In the genomic region with DNA sequence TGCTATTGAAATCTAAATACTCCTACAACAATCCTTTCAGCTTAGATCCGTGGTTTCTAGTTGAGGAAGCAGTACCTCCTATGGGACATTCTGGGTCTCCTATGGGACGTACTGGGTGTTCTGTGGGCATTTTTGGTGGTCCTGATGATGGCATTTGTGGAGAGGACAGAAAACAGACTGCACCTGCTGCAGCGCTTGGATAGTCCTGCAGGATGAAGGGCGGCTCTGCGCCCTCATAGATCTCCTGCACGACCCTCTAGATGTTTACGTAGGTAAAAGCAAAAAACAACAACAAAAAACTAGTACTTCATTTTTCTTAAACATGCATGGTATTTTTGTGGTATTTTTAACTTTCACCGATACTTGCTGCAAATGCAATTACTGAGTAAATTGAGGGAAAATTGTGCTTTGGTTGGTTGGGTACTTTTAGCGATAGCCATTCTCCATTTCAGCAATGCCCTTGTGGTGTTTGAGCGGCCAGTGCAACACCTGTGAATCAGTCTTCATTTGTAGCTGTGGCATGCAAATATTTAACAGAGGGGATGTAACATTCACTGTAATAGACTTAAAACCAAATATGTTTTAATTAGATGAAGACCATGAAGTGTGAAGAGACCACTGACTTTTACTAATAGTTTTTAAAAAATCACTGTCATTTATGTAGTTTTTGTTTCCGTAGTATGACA, we compare ENCODE assay signal across 29 cellular contexts.
DNase-seq lines count a peak whose midpoint lies in the region; ATAC-seq and TF ChIP-seq lines count a peak whose summit lies in the region.
"Had no signal": no experiment of that assay in that cellular context is flagged by ENCODE, and none has a peak within 500 bp of the region (broad histone marks: within the 10 kb centered on the region; RNA-seq: fewer than 3 reads in every experiment).

No MANE protein-coding gene starts in this region.

- no peaks in the 10 kb centered on the region for H3K36me3 Mint-ChIP-seq in T-cell
- H3K36me3 Mint-ChIP-seq: activated naive CD4-positive, alpha-beta T cell treated with anti-CD3 and anti-CD28 coated beads, Interleukin-2, amount 50 U/mL, for 72 hours had no signal

- DNase-seq in NCI-H526 (lab: John Stamatoyannopoulos, UW) = peak; percentile 76 to 78
- DNase-seq in astrocyte of the cerebellum (ENCODE audit: low read depth) = no peak
- DNase-seq in retinal pigment epithelial cell (ENCODE audit: low read depth) = no peak
- DNase-seq in T-cell = no peak
- DNase-seq in hippocampal formation (lab: John Stamatoyannopoulos, UW) = no peak
- DNase-seq: activated CD4-positive, alpha-beta memory T cell treated with anti-CD3 and anti-CD28 coated beads, Interleukin-2, amount 10 ng/mL, durations not matched to agents 7 days and 5 days; anterior cingulate cortex; C1 segment of cervical spinal cord; Caco-2; cortex of kidney; DND-41; effector memory CD8-positive, alpha-beta T cell; heart left ventricle; NCI-H146; NCI-H446 treated with DMSO at 0.1 percent for 48 hours; OCI-M1; sigmoid colon had no signal

- H3K4me2 ChIP-seq in BLaER1 = peak overlapping the region; percentile 72

- CTCF ChIA-PET in T-cell (lab: Charles Lee) = no interaction called here

- POLR2A ChIA-PET in T-cell (lab: Charles Lee) = no interaction called here

- H4K20me1 ChIP-seq in BLaER1 = no peaks in the 10 kb centered on the region

- no peak overlapping the region for H3K27ac Mint-ChIP-seq in T-cell
- H3K27ac Mint-ChIP-seq: activated CD4-positive, alpha-beta memory T cell treated with anti-CD3 and anti-CD28 coated beads, Interleukin-2, amount 10 ng/mL, durations not matched to agents 7 days and 5 days; activated naive CD4-positive, alpha-beta T cell treated with anti-CD3 and anti-CD28 coated beads, Interleukin-2, amount 50 U/mL, for 72 hours; activated T-helper 17 cell treated with anti-CD3 and anti-CD28 coated beads, Interleukin-2, amount 50 U/mL, for 72 hours; effector memory CD8-positive, alpha-beta T cell; progenitor cell of endocrine pancreas; stimulated activated naive CD8-positive, alpha-beta T cell treated with anti-CD3 and anti-CD28 coated beads, Interleukin-15, Interleukin-2, amounts not matched to agents 100 ng/mL and 50 ng/mL, for 24 hours; T-helper 1 cell treated with Interleukin-12 subunit alpha and Interleukin-12 subunit beta and Interleukin-4 antibody, amounts not matched to agents 30 μg/mL and 1 μg/mL, for 36 hours had no signal

- TF ChIP-seq CTCF in astrocyte of the cerebellum (IDR thresholded peaks at IDR 0.05; ENCODE audit: low read depth, low read length, missing control alignments) (peak; percentile 12), retinal pigment epithelial cell (conservative IDR thresholded peaks at IDR 0.05; ENCODE audit: low read depth, low read length) (peak; percentile 12)

- no peak overlapping the region for H3K27ac ChIP-seq in BLaER1
- H3K27ac ChIP-seq: heart left ventricle, sigmoid colon, SJCRH30, thoracic aorta had no signal

- H3K4me3 ChIP-seq in BLaER1 (no peak overlapping the region; the same call in 1 of the 2 replicates), astrocyte of the cerebellum (ENCODE audit: low read depth, low read length) (no peak overlapping the region), retinal pigment epithelial cell (ENCODE audit: low read length) (no peak overlapping the region)
- H3K4me3 ChIP-seq: heart left ventricle, lung, sigmoid colon, SJCRH30, thoracic aorta had no signal

- no peak for ATAC-seq in HG03457 (IDR thresholded peaks at IDR 0.05; ENCODE audit: unreplicated experiment)
- no peak for ATAC-seq in T-cell (replicated peaks in 1 of 4)
- ATAC-seq: activated CD4-positive, CD25-positive, alpha-beta regulatory T cell treated with anti-CD3 and anti-CD28 coated beads, Interleukin-2, amount 50 U/mL, for 24 hours; activated naive CD4-positive, alpha-beta T cell treated with anti-CD3 and anti-CD28 coated beads, Interleukin-2, amount 50 U/mL, for 72 hours; activated T-helper 17 cell treated with anti-CD3 and anti-CD28 coated beads, Interleukin-2, amount 50 U/mL, for 72 hours; effector memory CD8-positive, alpha-beta T cell; HCT116; heart left ventricle had no signal

- peaks cover 10 to 14% of the 10 kb centered on the region in 2 donors for H3K27me3 Mint-ChIP-seq in T-cell
- H3K27me3 Mint-ChIP-seq: activated CD4-positive, alpha-beta memory T cell treated with anti-CD3 and anti-CD28 coated beads, Interleukin-2, amount 10 ng/mL, durations not matched to agents 7 days and 5 days; progenitor cell of endocrine pancreas had no signal

- in situ Hi-C loops in astrocyte of the cerebellum (cut with HindIII; ENCODE audit: low sequenced_read_pairs) = no loop called here

- no peaks in the 10 kb centered on the region for H3K4me1 Mint-ChIP-seq in T-cell
- H3K4me1 Mint-ChIP-seq: activated CD4-positive, alpha-beta memory T cell treated with anti-CD3 and anti-CD28 coated beads, Interleukin-2, amount 10 ng/mL, durations not matched to agents 7 days and 5 days; activated T-helper 17 cell treated with anti-CD3 and anti-CD28 coated beads, Interleukin-2, amount 50 U/mL, for 72 hours had no signal

- H3K36me3 ChIP-seq in BLaER1 = no peaks in the 10 kb centered on the region
- H3K36me3 ChIP-seq: heart left ventricle, sigmoid colon, SJCRH30, thoracic aorta had no signal

- H3K9me3 ChIP-seq in BLaER1 = no peaks in the 10 kb centered on the region
- H3K9me3 ChIP-seq: Caco-2, heart left ventricle, sigmoid colon, SJCRH30, thoracic aorta had no signal

- no peak overlapping the region for H3K9ac ChIP-seq in BLaER1

- no peak overlapping the region for H3K4me3 Mint-ChIP-seq in T-cell
- H3K4me3 Mint-ChIP-seq: activated CD4-positive, alpha-beta memory T cell treated with anti-CD3 and anti-CD28 coated beads, Interleukin-2, amount 10 ng/mL, durations not matched to agents 7 days and 5 days; activated T-helper 17 cell treated with anti-CD3 and anti-CD28 coated beads, Interleukin-2, amount 50 U/mL, for 72 hours; effector memory CD8-positive, alpha-beta T cell; stimulated activated naive CD8-positive, alpha-beta T cell treated with anti-CD3 and anti-CD28 coated beads, Interleukin-15, Interleukin-2, amounts not matched to agents 100 ng/mL and 50 ng/mL, for 24 hours; T-helper 1 cell treated with Interleukin-12 subunit alpha and Interleukin-12 subunit beta and Interleukin-4 antibody, amounts not matched to agents 30 μg/mL and 1 μg/mL, for 36 hours had no signal

- no peaks in the 10 kb centered on the region for H3K27me3 ChIP-seq in BLaER1
- H3K27me3 ChIP-seq: heart left ventricle, sigmoid colon, SJCRH30 had no signal

- H3K4me1 ChIP-seq in BLaER1 = peaks cover 24% of the 10 kb centered on the region
- H3K4me1 ChIP-seq: Caco-2, heart left ventricle had no signal

- no peaks in the 10 kb centered on the region for H3K9me3 Mint-ChIP-seq in T-cell
- H3K9me3 Mint-ChIP-seq: activated CD4-positive, alpha-beta memory T cell treated with anti-CD3 and anti-CD28 coated beads, Interleukin-2, amount 10 ng/mL, durations not matched to agents 7 days and 5 days; activated naive CD4-positive, alpha-beta T cell treated with anti-CD3 and anti-CD28 coated beads, Interleukin-2, amount 50 U/mL, for 72 hours; activated T-helper 17 cell treated with anti-CD3 and anti-CD28 coated beads, Interleukin-2, amount 50 U/mL, for 72 hours; effector memory CD8-positive, alpha-beta T cell; stimulated activated naive CD8-positive, alpha-beta T cell treated with anti-CD3 and anti-CD28 coated beads, Interleukin-15, Interleukin-2, amounts not matched to agents 100 ng/mL and 50 ng/mL, for 24 hours; T-helper 1 cell treated with Interleukin-12 subunit alpha and Interleukin-12 subunit beta and Interleukin-4 antibody, amounts not matched to agents 30 μg/mL and 1 μg/mL, for 36 hours had no signal

Comparison
In these comparisons a context has a peak if more than half of its experiments do, and no peak if none do; other contexts are left out.
1. DNase-seq: peak in NCI-H526 (2 of 2); none in astrocyte of the cerebellum (single experiment), retinal pigment epithelial cell (single experiment), T-cell (0 of 34) and hippocampal formation (0 of 2).